1 cellular context compared by ENCODE assay signal in genomic region chr19:36244066-36244465, GRCh38.
TF ChIP-seq lines count a peak whose summit lies in the region.

No MANE protein-coding gene starts in this region.

TF ChIP-seq in WTC11, 78 proteins besides CTCF, POLR2A, EP300 and RAD21 (continued from another document):
- TF ChIP-seq E2F4 (CRISPR knock-in tag; IDR thresholded peaks at IDR 0.05; ENCODE audit: borderline replicate concordance, low read depth) (no peak), E2F1 (CRISPR knock-in tag; IDR thresholded peaks at IDR 0.05) (no peak), ATF6 (CRISPR knock-in tag; IDR thresholded peaks at IDR 0.05) (no peak), ZNF317 (CRISPR knock-in tag; IDR thresholded peaks at IDR 0.05; ENCODE audit: borderline replicate concordance, low read depth) (no peak), MYBL2 (CRISPR knock-in tag; IDR thresholded peaks at IDR 0.05) (no peak), ZNF532 (CRISPR knock-in tag; IDR thresholded peaks at IDR 0.05; ENCODE audit: borderline replicate concordance) (no peak), EMX1 (CRISPR knock-in tag; IDR thresholded peaks at IDR 0.05) (no peak), JAZF1 (CRISPR knock-in tag; IDR thresholded peaks at IDR 0.05) (no peak), ZBTB43 (CRISPR knock-in tag; IDR thresholded peaks at IDR 0.05) (no peak)
TF ChIP-seq in WTC11: peak in this region for 0.
